31 cellular contexts compared by ENCODE assay signal in the genomic region with DNA sequence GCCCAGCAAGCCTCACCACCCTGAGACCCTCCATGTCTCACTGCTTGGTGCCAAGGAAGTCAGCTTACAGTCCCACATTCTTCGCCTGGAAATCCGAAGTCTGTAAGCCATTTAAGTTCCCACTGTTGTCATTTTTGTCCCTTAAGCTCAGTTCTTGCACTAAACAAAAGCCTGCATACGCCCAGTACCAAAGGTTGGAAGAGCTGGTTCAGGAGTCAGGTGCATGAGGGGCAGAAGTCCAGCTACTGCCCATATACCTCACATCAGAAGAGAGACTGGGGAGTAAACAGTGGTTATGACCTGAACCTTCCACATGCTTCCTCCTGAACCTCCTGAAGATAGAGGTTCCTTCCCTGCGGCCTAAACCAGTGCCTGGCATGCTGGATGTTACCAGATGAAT.
"Had no signal": no experiment of that assay in that cellular context is flagged by ENCODE, and none has a peak within 500 bp of the region (broad histone marks: within the 10 kb centered on the region; RNA-seq: fewer than 3 reads in every experiment).

No MANE protein-coding gene starts in this region.

- H3K9me3 ChIP-seq: ovary, psoas muscle, sigmoid colon, suprapubic skin, testis, tibial artery, transverse colon, upper lobe of right lung, uterus had no signal

- H3K27ac Mint-ChIP-seq: naive thymus-derived CD4-positive, alpha-beta T cell; natural killer cell; nephron; neural progenitor cell; progenitor cell of endocrine pancreas; stimulated activated memory B cell treated with anti-CD40 and anti-IgM and Interleukin-4, amounts not matched to agents 10 μg/mL and 1 μg/mL and 100 μg/mL, for 72 hours; stimulated activated naive CD8-positive, alpha-beta T cell treated with anti-CD3 and anti-CD28 coated beads, Interleukin-15, amount 100 ng/mL, for 72 hours; type B pancreatic cell had no signal

- H2AFZ ChIP-seq: neural progenitor cell, parathyroid adenoma had no signal

- H3K36me3 Mint-ChIP-seq: natural killer cell; neural progenitor cell; stimulated activated memory B cell treated with anti-CD40 and anti-IgM and Interleukin-4, amounts not matched to agents 10 μg/mL and 1 μg/mL and 100 μg/mL, for 72 hours; type B pancreatic cell had no signal

- H3K4me2 ChIP-seq: neural progenitor cell, smooth muscle cell had no signal

- H3K9ac ChIP-seq: neural progenitor cell, parathyroid adenoma had no signal

- H3K36me3 ChIP-seq: neural progenitor cell, ovary, sigmoid colon, suprapubic skin, tibial artery, transverse colon, upper lobe of right lung, uterus had no signal

- H3K4me3 Mint-ChIP-seq: naive thymus-derived CD4-positive, alpha-beta T cell; natural killer cell; nephron; neural progenitor cell; stimulated activated memory B cell treated with anti-CD40 and anti-IgM and Interleukin-4, amounts not matched to agents 10 μg/mL and 1 μg/mL and 100 μg/mL, for 72 hours; stimulated activated naive CD8-positive, alpha-beta T cell treated with anti-CD3 and anti-CD28 coated beads, Interleukin-15, amount 100 ng/mL, for 72 hours; type B pancreatic cell had no signal

- H3K27me3 Mint-ChIP-seq: naive thymus-derived CD4-positive, alpha-beta T cell; stimulated activated memory B cell treated with anti-CD40 and anti-IgM and Interleukin-4, amounts not matched to agents 10 μg/mL and 1 μg/mL and 100 μg/mL, for 72 hours; stimulated activated naive CD8-positive, alpha-beta T cell treated with anti-CD3 and anti-CD28 coated beads, Interleukin-15, amount 100 ng/mL, for 72 hours; type B pancreatic cell had no signal

- ATAC-seq: naive thymus-derived CD4-positive, alpha-beta T cell; natural killer cell; psoas muscle; right cardiac atrium; stimulated activated memory B cell treated with anti-CD40 and anti-IgM and Interleukin-4, amounts not matched to agents 10 μg/mL and 1 μg/mL and 100 μg/mL, for 72 hours; stimulated activated naive CD8-positive, alpha-beta T cell treated with anti-CD3 and anti-CD28 coated beads, Interleukin-15, amount 100 ng/mL, for 72 hours; stimulated activated naive CD8-positive, alpha-beta T cell treated with anti-CD3 and anti-CD28 coated beads, Interleukin-15, Interleukin-2, amounts not matched to agents 100 U/mL and 50 U/mL, for 24 hours; upper lobe of right lung had no signal

- H3K4me1 Mint-ChIP-seq: natural killer cell; stimulated activated memory B cell treated with anti-CD40 and anti-IgM and Interleukin-4, amounts not matched to agents 10 μg/mL and 1 μg/mL and 100 μg/mL, for 72 hours; stimulated activated naive CD8-positive, alpha-beta T cell treated with anti-CD3 and anti-CD28 coated beads, Interleukin-15, amount 100 ng/mL, for 72 hours had no signal

- H3K9me3 Mint-ChIP-seq: natural killer cell; nephron; neural progenitor cell; stimulated activated memory B cell treated with anti-CD40 and anti-IgM and Interleukin-4, amounts not matched to agents 10 μg/mL and 1 μg/mL and 100 μg/mL, for 72 hours; stimulated activated naive CD8-positive, alpha-beta T cell treated with anti-CD3 and anti-CD28 coated beads, Interleukin-15, amount 100 ng/mL, for 72 hours had no signal

- H3K4me3 ChIP-seq: neural progenitor cell, ovary, psoas muscle, sigmoid colon, smooth muscle cell, spleen, suprapubic skin, testis, tibial artery, transverse colon, upper lobe of right lung, uterus had no signal

- H3K4me1 ChIP-seq: neural progenitor cell, psoas muscle, sigmoid colon, suprapubic skin, testis, tibial artery, transverse colon, upper lobe of right lung, uterus had no signal

- H3K27ac ChIP-seq: neural progenitor cell, ovary, parathyroid adenoma, psoas muscle, sigmoid colon, spleen, suprapubic skin, testis, tibial artery, transverse colon, upper lobe of right lung, uterus had no signal

- DNase-seq: naive thymus-derived CD4-positive, alpha-beta T cell; natural killer cell; occipital lobe; ovary; posterior cingulate gyrus; psoas muscle; right cardiac atrium; sigmoid colon; spleen; stimulated activated CD4-positive, alpha-beta T cell treated with anti-CD3 and anti-CD28 coated beads, Interleukin-12 subunit alpha, Interleukin-12 subunit beta, amount 100 ng/mL, for 4 hours; stimulated activated CD4-positive, alpha-beta T cell treated with anti-CD3 and anti-CD28 coated beads, Interleukin-1b, Interleukin-23, amount 100 ng/mL, for 48 hours; stimulated activated CD4-positive, alpha-beta T cell treated with anti-CD3 and anti-CD28 coated beads, Interleukin-4, amount 100 ng/mL, for 1 hour; stimulated activated CD4-positive, alpha-beta T cell treated with anti-CD3 and anti-CD28 coated beads, Interleukin-4, amount 100 ng/mL, for 4 hours; stimulated activated CD8-positive, alpha-beta memory T cell treated with anti-CD3 and anti-CD28 coated beads, Interleukin-4, amount 100 ng/mL, for 48 hours; stimulated activated naive CD4-positive, alpha-beta T cell; stimulated activated naive CD8-positive, alpha-beta T cell treated with anti-CD3 and anti-CD28 coated beads, Interleukin-15, amount 100 ng/mL, for 72 hours; stimulated activated naive CD8-positive, alpha-beta T cell treated with anti-CD3 and anti-CD28 coated beads, Interleukin-15, Interleukin-2, amounts not matched to agents 100 U/mL and 50 U/mL, for 24 hours; substantia nigra; testis; tibial artery; transverse colon; upper lobe of right lung; uterus had no signal

- H3K27me3 ChIP-seq: neural progenitor cell, ovary, sigmoid colon, spleen, suprapubic skin, testis, tibial artery, transverse colon, upper lobe of right lung, uterus had no signal
